19 cellular contexts compared by ENCODE assay signal in genomic region chr20:47099093-47099492, GRCh38.
DNase-seq lines count a peak whose midpoint lies in the region; ATAC-seq, FAIRE-seq and TF ChIP-seq lines count a peak whose summit lies in the region.
"Had no signal": no experiment of that assay in that cellular context is flagged by ENCODE, and none has a peak within 500 bp of the region (broad histone marks: within the 10 kb centered on the region; RNA-seq: fewer than 3 reads in every experiment).

No MANE protein-coding gene starts in this region.

- POLR2A ChIA-PET in HepG2 (lab: Yijun Ruan, JAX), result no interaction called here

- H3K9me3 ChIP-seq in HepG2 (ENCODE audit: low read length), result peaks cover 4% of the 10 kb centered on the region; the same call in 1 of the 2 replicates
- H3K9me3 ChIP-seq in right lobe of liver, result no peaks in the 10 kb centered on the region
- peaks cover 0 to 7% (median under 1%) of the 10 kb centered on the region in 4 donors for H3K9me3 ChIP-seq in sigmoid colon
- peaks cover 0 to 31% (median 10%) of the 10 kb centered on the region in 4 donors for H3K9me3 ChIP-seq in tibial nerve

- H3K4me3 ChIP-seq in HepG2 (replicated peaks in 1 of 3; ENCODE audit: insufficient read depth in 1 of 3, low read depth in 2 of 3, low read length in 3 of 3) (no peak overlapping the region), right lobe of liver (no peak overlapping the region), sigmoid colon (no peak overlapping the region), tibial nerve (no peak overlapping the region)
- H3K4me3 ChIP-seq: GM23338 had no signal

- TF ChIP-seq RAD21 in HepG2 (CRISPR knock-in tag; IDR thresholded peaks at IDR 0.05), result no peak

- CTCF ChIA-PET in HepG2 (lab: Yijun Ruan, JAX; ENCODE audit: low intra/inter-chr PET ratio, low total read pairs), result no interaction called here

- H4K20me1 ChIP-seq in HepG2 (ENCODE audit: insufficient read depth, low read length), result no peaks in the 10 kb centered on the region

- peaks cover 4 to 30% of the 10 kb centered on the region in 2 experiments; a peak in 4 of 5 replicates for H3K27me3 ChIP-seq in HepG2 (ENCODE audit: control insufficient read depth in 1 of 2, insufficient read depth in 2 of 2, low read length in 2 of 2)
- no peaks in the 10 kb centered on the region for H3K27me3 ChIP-seq in right lobe of liver
- no peaks in the 10 kb centered on the region for H3K27me3 ChIP-seq in sigmoid colon
- no peaks in the 10 kb centered on the region for H3K27me3 ChIP-seq in tibial nerve

- TF ChIP-seq CTCF in HepG2 (CRISPR knock-in tag; IDR thresholded peaks at IDR 0.05) (no peak), right lobe of liver (IDR thresholded peaks at IDR 0.05) (no peak), sigmoid colon (IDR thresholded peaks at IDR 0.05) (no peak), tibial nerve (IDR thresholded peaks at IDR 0.05) (no peak)

- H3K36me3 ChIP-seq in HepG2 (replicated peaks in 1 of 2; ENCODE audit: control insufficient read depth in 1 of 2, insufficient read depth in 2 of 2, low read length in 2 of 2) (no peaks in the 10 kb centered on the region), right lobe of liver (no peaks in the 10 kb centered on the region), sigmoid colon (no peaks in the 10 kb centered on the region), tibial nerve (peaks cover 0 to 73% (median 0%) of the 10 kb centered on the region in 3 donors)

- WGBS in HepG2 (ENCODE audit: low lambda C conversion rate), result 35% methylated on average over 7 of the region's 7 CpGs
- WGBS in right lobe of liver (ENCODE audit: insufficient coverage, low coverage, low lambda C conversion rate, missing lambda C conversion rate), result 80% methylated on average over 2 of the region's 7 CpGs
- 92 to 93% methylated on average over 7 of the region's 7 CpGs for WGBS in sigmoid colon, 2 donors
- 87 to 88% methylated on average over 7 of the region's 7 CpGs for WGBS in tibial nerve, 2 donors

- TF ChIP-seq EP300 in HepG2 (IDR thresholded peaks at IDR 0.05; ENCODE audit: low read depth in 2 of 2, low read length in 2 of 2), result no peak
- no peak for TF ChIP-seq EP300 in HepG2 (CRISPR knock-in tag; IDR thresholded peaks at IDR 0.05; ENCODE audit: borderline replicate concordance)
- no peak for TF ChIP-seq EP300 in sigmoid colon (IDR thresholded peaks at IDR 0.05)
- no peak for TF ChIP-seq EP300 in tibial nerve (IDR thresholded peaks at IDR 0.05)

- DNase-seq in HepG2 (ENCODE audit: low spot score) (no peak), right lobe of liver (no peak), sigmoid colon (no peak), tibial nerve (ENCODE audit: low spot score in 2 of 2) (no peak), KBM-7 (no peak)
- no peak for DNase-seq in stimulated activated CD4-positive, alpha-beta T cell treated with anti-CD3 and anti-CD28 coated beads, Interleukin-4, amount 100 ng/mL, for 24 hours
- no peak for DNase-seq in stimulated activated CD4-positive, alpha-beta T cell treated with anti-CD3 and anti-CD28 coated beads, Interleukin-15, amount 100 ng/mL, for 24 hours
- DNase-seq: C1 segment of cervical spinal cord; Calu3; CD4-positive, alpha-beta memory T cell; COR-L47; DMS53; DMS79 treated with DMSO at 0.1 percent for 48 hours; GF-D8; H9 had no signal

- H3K4me1 ChIP-seq in HepG2 (ENCODE audit: insufficient read depth, low read length) (no peaks in the 10 kb centered on the region), right lobe of liver (no peaks in the 10 kb centered on the region), sigmoid colon (no peaks in the 10 kb centered on the region), tibial nerve (no peaks in the 10 kb centered on the region)

- BruUV-seq in HepG2 (replicated peaks; lab: Mats Ljungman, UMichigan), result no TSS peak

- no peak overlapping the region for H2AFZ ChIP-seq in HepG2 (ENCODE audit: low read length)
- H2AFZ ChIP-seq: GM23338 had no signal

- H3K27ac ChIP-seq in HepG2 (ENCODE audit: extremely low read length, insufficient read depth, low read length), result no peak overlapping the region
- no peak overlapping the region for H3K27ac ChIP-seq in right lobe of liver
- H3K27ac ChIP-seq in sigmoid colon, result peak overlapping the region in 3 of 4 donors; percentile 21 to 51 (median 42)
- peak overlapping the region in 3 of 4 donors; percentile 23 to 73 (median 61) for H3K27ac ChIP-seq in tibial nerve

- intact Hi-C loops in HepG2 (cut with micrococcal nuclease; ENCODE audit: unreplicated experiment) (no loop called here), right lobe of liver (cut with DNase I) (no loop called here), sigmoid colon (cut with DNase I) (no loop called here)

- FAIRE-seq in HepG2 (lab: Jason Lieb, UNC), result no peak
- FAIRE-seq: GM12891, GM18507 had no signal

- H3K4me2 ChIP-seq in HepG2 (ENCODE audit: low read depth, low read length), result no peak overlapping the region
- H3K4me2 ChIP-seq: GM23338 had no signal

- ATAC-seq in HepG2 (no peak), right lobe of liver (no peak)
- ATAC-seq: GM23338, HCT116 had no signal

- no peak overlapping the region for H3K9ac ChIP-seq in HepG2 (ENCODE audit: insufficient read depth, low read depth, low read length)

- H3K79me2 ChIP-seq in HepG2 (ENCODE audit: insufficient read depth, low read length), result no peaks in the 10 kb centered on the region

- in situ Hi-C loops in HepG2 (cut with HindIII; ENCODE audit: extremely low pct_ligation_motif_present, low pct_unique_long_range_greater_than_20kb), result no loop called here
- in situ Hi-C loops in KBM-7 (cut with MboI; ENCODE audit: low pct_unique_long_range_greater_than_20kb, low sequenced_read_pairs), result no loop called here

- TF ChIP-seq POLR2A in HepG2 (IDR thresholded peaks at IDR 0.05; ENCODE audit: insufficient read depth in 1 of 2, low read depth in 2 of 2, low read length in 2 of 2) (no peak), right lobe of liver (IDR thresholded peaks at IDR 0.05) (no peak), sigmoid colon (IDR thresholded peaks at IDR 0.05) (no peak), tibial nerve (IDR thresholded peaks at IDR 0.05) (no peak)

TF ChIP-seq in HepG2, 621 proteins besides CTCF, POLR2A, EP300 and RAD21:
- TF ChIP-seq ZNF121 (CRISPR knock-in tag; IDR thresholded peaks at IDR 0.05), result peak; percentile 60; the same call in 1 of the 2 replicates
- no peak for TF ChIP-seq ZNF564 (CRISPR knock-in tag; IDR thresholded peaks at IDR 0.05)

Comparison
In these comparisons a context has a peak if more than half of its experiments do, and no peak if none do; other contexts are left out.
1. H3K27ac ChIP-seq: peak in sigmoid colon (3 of 4) and tibial nerve (3 of 4); none in HepG2 (single experiment) and right lobe of liver (0 of 3).